In the genomic region with DNA sequence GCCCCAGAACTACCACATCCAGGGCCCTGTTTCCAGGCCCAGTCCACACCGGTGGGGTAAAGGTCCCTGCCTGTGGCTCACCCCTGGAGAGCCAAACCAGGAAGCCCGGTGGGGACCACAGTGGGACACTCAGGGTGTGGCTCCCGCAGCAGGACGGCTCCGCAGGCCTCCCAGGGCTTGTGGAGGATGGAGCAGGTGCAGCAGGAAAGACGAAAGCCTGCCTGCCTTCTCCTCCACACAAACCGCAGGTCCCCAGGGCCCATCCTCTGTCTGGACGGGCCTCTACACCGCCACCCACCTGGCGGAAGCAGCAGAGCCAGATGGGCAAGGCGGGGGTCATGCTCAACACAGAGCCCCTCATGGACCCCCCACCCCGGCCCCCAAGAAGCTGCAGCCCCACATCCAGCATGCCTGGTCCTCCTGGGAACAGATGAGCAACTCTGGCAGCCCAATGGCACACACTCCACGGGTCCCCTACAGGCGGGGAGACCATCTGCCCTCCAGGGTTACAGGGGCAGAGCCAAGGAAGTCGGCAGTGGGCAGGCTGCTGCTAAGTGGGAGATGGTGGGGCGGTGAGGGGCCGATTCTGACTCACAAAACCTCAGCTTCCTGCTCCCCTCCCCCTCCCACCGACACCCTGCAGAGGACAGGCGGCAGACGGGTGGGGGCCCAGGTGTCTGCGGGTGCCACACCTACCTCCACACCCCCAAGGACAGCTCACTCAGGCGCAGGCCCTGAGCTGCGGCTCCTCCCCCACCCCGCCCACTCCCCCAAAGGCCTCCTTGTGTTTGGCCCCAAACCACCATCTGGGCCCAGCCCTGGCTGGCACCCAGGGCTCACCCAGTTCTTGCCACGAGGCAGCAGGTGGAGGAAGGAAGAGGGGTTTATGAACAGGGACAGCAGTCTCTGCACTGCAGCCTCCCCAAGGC, we compare ENCODE assay signal across 9 cellular contexts. TPM values are rescaled to one million over a fixed set of nuclear protein-coding genes. Genes with fewer than 3 reads are reported as not detected.
A peak's percentile ranks its signal among the peaks of the same experiment; 100 is the strongest.
DNase-seq lines count a peak whose midpoint lies in the region; ATAC-seq and TF ChIP-seq lines count a peak whose summit lies in the region.
"Had no signal": no experiment of that assay in that cellular context is flagged by ENCODE, and none has a peak within 500 bp of the region (broad histone marks: within the 10 kb centered on the region; RNA-seq: fewer than 3 reads in every experiment).

No MANE protein-coding gene starts in this region.

- TF ChIP-seq POLR2A in GM18951 (IDR thresholded peaks at IDR 0.05; ENCODE audit: extremely low read depth, insufficient read depth, insufficient read length), result peak; percentile 61

- in situ Hi-C loops in GM18951 (cut with MboI; ENCODE audit: low sequenced_read_pairs, unreplicated experiment), result no loop called here

- no peak for TF ChIP-seq CTCF in fibroblast of pulmonary artery (IDR thresholded peaks at IDR 0.05; ENCODE audit: low read length, missing control alignments)

- no peak overlapping the region for H3K4me3 ChIP-seq in fibroblast of pulmonary artery (replicated peaks; ENCODE audit: low read depth, low read length)

- DNase-seq in A172 (ENCODE audit: low spot score) (peak; percentile 86), NOMO-1 (lab: John Stamatoyannopoulos, UW; ENCODE audit: unreplicated experiment in 2 of 2) (peak; percentile 72 to 93), activated T-cell treated with anti-CD3 and anti-CD28 coated beads for 1 hour (ENCODE audit: low read depth) (peak; percentile 95), fibroblast of pulmonary artery (ENCODE audit: low read depth) (peak; percentile 15), putamen (ENCODE audit: low spot score) (no peak)
- peak; percentile 75 to 83 for DNase-seq in stimulated activated CD4-positive, alpha-beta T cell treated with anti-CD3 and anti-CD28 coated beads, Interleukin-2, amount 100 ng/mL, for 48 hours

- ATAC-seq in HG03135 (IDR thresholded peaks at IDR 0.05; ENCODE audit: unreplicated experiment), result peak; percentile 66

RNA-seq across cellular contexts. Expression of a gene that starts 5.2 kb away (rescaled TPM):
- 43.0 and 48.2 TPM in 2 replicates for total RNA-seq in A172 (2014; rRNA removed; shearing (Covaris generic))

RNA-seq across cellular contexts. Expression of a gene that starts 11.7 kb away (rescaled TPM):
- not detected in 2 replicates for total RNA-seq in A172 (2014; rRNA removed; shearing (Covaris generic))

RNA-seq across cellular contexts. Expression of a gene that starts 17.0 kb away (rescaled TPM):
- total RNA-seq in A172 (2014; rRNA removed; shearing (Covaris generic)), result not detected in 2 replicates
- total RNA-seq: liver had no signal

RNA-seq across cellular contexts. Expression of a gene that starts 37.9 kb away (rescaled TPM):
- total RNA-seq in A172 (2014; rRNA removed; shearing (Covaris generic)), result 21.3 and 28.7 TPM in 2 replicates

RNA-seq across cellular contexts. Expression of a gene that starts 38.4 kb away (rescaled TPM):
- total RNA-seq in A172 (2014; rRNA removed; shearing (Covaris generic)), result 51.8 and 55.6 TPM in 2 replicates
